Comparison of ENCODE assay signal across 12 cellular contexts in genomic region chr11:74941492-74941891, GRCh38.
"Had no signal": no experiment of that assay in that cellular context is flagged by ENCODE, and none has a peak within 500 bp of the region (broad histone marks: within the 10 kb centered on the region; RNA-seq: fewer than 3 reads in every experiment).

No MANE protein-coding gene starts in this region.

- ATAC-seq: left lung, T-cell had no signal

- H3K27me3 ChIP-seq: brain microvascular endothelial cell, left lung had no signal

- DNase-seq: activated CD4-positive, alpha-beta T cell treated with anti-CD3 and anti-CD28 coated beads, Interleukin-2, amount 10 ng/mL, durations not matched to agents 24 days and 14 days; activated naive CD4-positive, alpha-beta T cell treated with Interleukin-2 at 50 U/mL for 16 hours; aorta; brain microvascular endothelial cell; cortex of kidney; erythroblast; head of caudate nucleus; left lung; retina; T-cell; T1000 had no signal

- H3K27ac ChIP-seq: brain microvascular endothelial cell, left lung, thoracic aorta had no signal

- H3K4me1 ChIP-seq: left lung had no signal

- H3K9me3 ChIP-seq: left lung, thoracic aorta had no signal

- H3K4me3 ChIP-seq: left lung, thoracic aorta had no signal
